In the genomic region with DNA sequence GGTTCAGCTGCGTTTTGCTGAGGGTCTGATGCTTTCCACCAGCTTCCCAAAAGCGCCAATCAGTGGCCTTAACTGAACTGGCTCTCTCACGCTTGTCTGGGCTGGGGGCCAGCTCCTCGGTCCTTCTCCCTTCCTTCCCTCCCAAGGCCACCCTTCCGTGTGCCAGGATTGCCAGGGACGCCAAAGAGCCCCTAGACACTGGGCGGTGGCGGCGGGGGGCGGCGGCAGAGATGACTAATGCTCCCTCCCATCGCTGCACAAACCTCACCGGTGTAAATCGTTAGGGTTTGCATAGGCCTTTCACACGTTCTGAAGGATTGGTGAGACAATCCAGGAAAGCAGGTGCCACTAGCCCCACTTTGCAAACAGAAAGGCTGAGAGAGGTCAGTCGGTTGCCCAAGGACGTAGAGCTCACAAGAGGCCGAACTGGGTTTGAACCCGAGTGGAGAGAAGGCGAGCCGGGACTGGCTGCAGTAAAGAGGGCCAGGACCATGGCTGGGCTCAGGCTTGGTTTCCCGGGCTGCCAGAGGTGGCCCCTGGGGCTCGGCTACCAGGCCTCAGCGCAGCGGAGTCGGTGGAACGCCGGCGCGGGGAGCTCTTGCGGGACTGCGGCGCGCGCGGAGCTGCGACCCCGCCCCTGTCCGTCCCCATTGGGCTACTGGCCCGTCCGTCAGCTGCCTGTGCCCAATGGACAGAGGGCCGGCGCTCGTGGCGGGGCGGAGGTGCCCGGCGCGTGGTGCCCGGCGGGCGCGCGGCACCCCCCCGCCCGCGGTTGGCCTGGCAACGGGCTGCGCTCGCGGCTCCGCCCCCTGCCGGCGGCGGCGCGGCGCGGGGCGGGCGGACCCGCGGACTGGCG, we compare ENCODE assay signal across 8 cellular contexts. TPM values are rescaled to one million over a fixed set of nuclear protein-coding genes. Genes with fewer than 3 reads are reported as not detected.
DNase-seq lines count a peak whose midpoint lies in the region; ATAC-seq, FAIRE-seq and TF ChIP-seq lines count a peak whose summit lies in the region.

No MANE protein-coding gene starts in this region.

- peak overlapping the region; percentile 85 for H3K4me3 ChIP-seq in OCI-LY3 (ENCODE audit: low read length)

- H4K20me1 ChIP-seq in OCI-LY3 (ENCODE audit: insufficient read depth, low read length): peaks cover 35% of the 10 kb centered on the region

- TF ChIP-seq CTCF in OCI-LY3 (IDR thresholded peaks at IDR 0.05; ENCODE audit: low read depth, low read length): peak; percentile 19; the same call in 1 of the 2 replicates

- peak overlapping the region; percentile 99 for H3K27ac ChIP-seq in OCI-LY3 (ENCODE audit: low read length)

- no peaks in the 10 kb centered on the region for H3K27me3 ChIP-seq in OCI-LY3 (ENCODE audit: low read depth, low read length)

- peaks cover 21% of the 10 kb centered on the region for H3K36me3 ChIP-seq in OCI-LY3 (replicated peaks; ENCODE audit: low read depth, low read length)

- no peak for TF ChIP-seq POLR2A in erythroblast (IDR thresholded peaks at IDR 0.05; ENCODE audit: low read length)

- peaks cover 59% of the 10 kb centered on the region for H3K4me1 ChIP-seq in OCI-LY3 (ENCODE audit: low read length)

- H3K9me3 ChIP-seq in OCI-LY3 (ENCODE audit: insufficient read depth, low read length): no peaks in the 10 kb centered on the region

- H3K9ac ChIP-seq in OCI-LY3 (ENCODE audit: low read length): peak overlapping the region; percentile 92

- no peak for FAIRE-seq in HTR-8/SVneo (lab: Jason Lieb, UNC)

- H2AFZ ChIP-seq in OCI-LY3 (ENCODE audit: low read depth, low read length): peak overlapping the region; percentile 22; the same call in 1 of the 2 replicates

- peak; percentile 75 for ATAC-seq in GM19351 (IDR thresholded peaks at IDR 0.05; ENCODE audit: unreplicated experiment)

- peak overlapping the region; percentile 93 for H3K4me2 ChIP-seq in OCI-LY3 (ENCODE audit: low read length)

- H3K79me2 ChIP-seq in OCI-LY3 (ENCODE audit: low read length): peaks cover 64% of the 10 kb centered on the region

- DNase-seq in AG20443 (ENCODE audit: low spot score): peak; percentile 98
- DNase-seq in HTR-8/SVneo (ENCODE audit: insufficient read length, low spot score): peak; percentile 75
- peak; percentile 90 for DNase-seq in activated T-cell treated with anti-CD3 and anti-CD28 coated beads, Interleukin-2, amount 50 U/mL, for 1 hour
- peak; percentile 84 to 89 for DNase-seq in erythroblast (lab: John Stamatoyannopoulos, UW)
- DNase-seq in mucosa of gallbladder (ENCODE audit: low spot score): peak; percentile 94
- DNase-seq in stimulated activated CD8-positive, alpha-beta memory T cell treated with anti-CD3 and anti-CD28 coated beads, Interleukin-2, amount 100 ng/mL, for 48 hours (ENCODE audit: low read depth in 2 of 2): peak; percentile 77 to 81

RNA-seq across cellular contexts. Expression of a gene that starts 0.6 kb away (rescaled TPM):
- 119 TPM for total RNA-seq in mucosa of gallbladder

Comparison
In these comparisons a context has a peak if more than half of its experiments do, and no peak if none do; other contexts are left out.
1. Peak in every context shown above with its lines: DNase-seq, ATAC-seq, H3K4me3 ChIP-seq and H3K27ac ChIP-seq.